In the genomic region with DNA sequence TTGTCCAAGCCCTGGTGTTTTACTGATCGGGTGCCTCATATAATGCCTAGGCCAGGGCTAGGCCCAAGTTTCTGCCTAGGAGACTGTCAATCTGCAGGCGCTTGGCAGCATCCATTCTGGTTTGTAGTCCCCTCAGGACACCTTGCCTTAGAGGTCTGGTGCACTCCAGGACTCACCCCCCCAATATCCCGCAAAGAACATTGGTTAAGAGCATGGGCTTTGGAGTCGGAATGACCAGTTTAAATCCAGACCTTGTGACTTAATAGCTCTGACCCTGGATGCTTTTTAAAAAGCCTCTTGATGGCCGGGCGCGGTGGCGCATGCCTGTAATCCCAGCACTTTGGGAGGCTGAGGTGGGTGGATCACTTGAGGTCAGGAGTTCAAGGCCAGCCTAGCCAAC, we compare ENCODE assay signal across 32 cellular contexts. TPM values are rescaled to one million over a fixed set of nuclear protein-coding genes. Genes with fewer than 3 reads are reported as not detected.
"Had no signal": no experiment of that assay in that cellular context is flagged by ENCODE, and none has a peak within 500 bp of the region (broad histone marks: within the 10 kb centered on the region; RNA-seq: fewer than 3 reads in every experiment).

No MANE protein-coding gene starts in this region.

- H3K36me3 Mint-ChIP-seq: natural killer cell; stimulated activated naive B cell treated with anti-CD40 and anti-IgM and Interleukin-4, amounts not matched to agents 10 μg/mL and 1 μg/mL and 100 μg/mL, for 72 hours had no signal

- H3K36me3 ChIP-seq: gastrocnemius medialis, lower lobe of right lung, neural progenitor cell, stomach, thyroid gland, WERI-Rb-1 had no signal

- H3K27me3 Mint-ChIP-seq: activated CD8-positive, alpha-beta T cell treated with anti-CD3 and anti-CD28 coated beads for 36 hours had no signal

- H2AFZ ChIP-seq: neural progenitor cell, parathyroid adenoma had no signal

- H3K4me1 ChIP-seq: psoas muscle, thyroid gland had no signal

- H3K4me3 Mint-ChIP-seq: activated CD4-positive, alpha-beta T cell treated with anti-CD3 and anti-CD28 coated beads, Interleukin-2, amount 10 ng/mL, durations not matched to agents 24 days and 14 days; activated CD8-positive, alpha-beta T cell treated with anti-CD3 and anti-CD28 coated beads for 36 hours; activated T-helper 1 cell treated with anti-CD3 and anti-CD28 coated beads, Interleukin-12 subunit alpha, Interleukin-12 subunit beta, Interleukin-2, Interleukin-4 antibody, amounts not matched to agents 30 ng/mL and 10 ng/mL and 1 ng/mL, durations not matched to agents 14 hours and 24 hours and 36 hours; effector memory CD8-positive, alpha-beta T cell; natural killer cell; neural progenitor cell; stimulated activated naive B cell treated with anti-CD40 and anti-IgM and Interleukin-4, amounts not matched to agents 10 μg/mL and 1 μg/mL and 100 μg/mL, for 72 hours; T-helper 1 cell treated with Interleukin-12 subunit alpha and Interleukin-12 subunit beta and Interleukin-4 antibody, amounts not matched to agents 30 μg/mL and 1 μg/mL, for 36 hours had no signal

- H3K4me2 ChIP-seq: neural progenitor cell, smooth muscle cell had no signal

- H3K4me3 ChIP-seq: coronary artery, gastrocnemius medialis, lower lobe of right lung, neural progenitor cell, psoas muscle, smooth muscle cell, stomach, thyroid gland had no signal

- ATAC-seq: activated CD8-positive, alpha-beta T cell treated with anti-CD3 and anti-CD28 coated beads for 36 hours; effector memory CD8-positive, alpha-beta T cell; gastrocnemius medialis; lower lobe of right lung; natural killer cell; psoas muscle; stimulated activated naive B cell treated with anti-CD40 and anti-IgM and Interleukin-4, amounts not matched to agents 10 μg/mL and 1 μg/mL and 100 μg/mL, for 72 hours had no signal

- H3K9ac ChIP-seq: neural progenitor cell, parathyroid adenoma had no signal

- H3K9me3 Mint-ChIP-seq: activated CD4-positive, alpha-beta T cell treated with anti-CD3 and anti-CD28 coated beads, Interleukin-2, amount 10 ng/mL, durations not matched to agents 24 days and 14 days; activated CD8-positive, alpha-beta T cell treated with anti-CD3 and anti-CD28 coated beads for 36 hours; activated T-helper 1 cell treated with anti-CD3 and anti-CD28 coated beads, Interleukin-12 subunit alpha, Interleukin-12 subunit beta, Interleukin-2, Interleukin-4 antibody, amounts not matched to agents 30 ng/mL and 10 ng/mL and 1 ng/mL, durations not matched to agents 14 hours and 24 hours and 36 hours; effector memory CD8-positive, alpha-beta T cell; natural killer cell; neural progenitor cell; T-helper 1 cell treated with Interleukin-12 subunit alpha and Interleukin-12 subunit beta and Interleukin-4 antibody, amounts not matched to agents 30 μg/mL and 1 μg/mL, for 36 hours had no signal

- H3K27me3 ChIP-seq: gastrocnemius medialis, neural progenitor cell, stomach, thyroid gland had no signal

- H3K27ac Mint-ChIP-seq: activated CD4-positive, alpha-beta T cell treated with anti-CD3 and anti-CD28 coated beads, Interleukin-2, amount 10 ng/mL, durations not matched to agents 24 days and 14 days; activated CD8-positive, alpha-beta T cell treated with anti-CD3 and anti-CD28 coated beads for 36 hours; activated T-helper 1 cell treated with anti-CD3 and anti-CD28 coated beads, Interleukin-12 subunit alpha, Interleukin-12 subunit beta, Interleukin-2, Interleukin-4 antibody, amounts not matched to agents 30 ng/mL and 10 ng/mL and 1 ng/mL, durations not matched to agents 14 hours and 24 hours and 36 hours; effector memory CD8-positive, alpha-beta T cell; natural killer cell; neural progenitor cell; stimulated activated naive B cell treated with anti-CD40 and anti-IgM and Interleukin-4, amounts not matched to agents 10 μg/mL and 1 μg/mL and 100 μg/mL, for 72 hours; T-helper 1 cell treated with Interleukin-12 subunit alpha and Interleukin-12 subunit beta and Interleukin-4 antibody, amounts not matched to agents 30 μg/mL and 1 μg/mL, for 36 hours had no signal

- H3K79me2 ChIP-seq: parathyroid adenoma had no signal

- H3K4me1 Mint-ChIP-seq: activated CD4-positive, alpha-beta T cell treated with anti-CD3 and anti-CD28 coated beads, Interleukin-2, amount 10 ng/mL, durations not matched to agents 24 days and 14 days; natural killer cell had no signal

- FAIRE-seq: keratinocyte had no signal

- H3K27ac ChIP-seq: coronary artery, gastrocnemius medialis, lower lobe of right lung, neural progenitor cell, parathyroid adenoma, psoas muscle, stomach, thyroid gland, WERI-Rb-1 had no signal

- H3K9me3 ChIP-seq: gastrocnemius medialis, lower lobe of right lung, psoas muscle, stomach, thyroid gland had no signal

- DNase-seq: activated CD4-positive, alpha-beta T cell treated with anti-CD3 and anti-CD28 coated beads, Interleukin-2, amount 10 ng/mL, durations not matched to agents 24 days and 14 days; activated CD4-positive, CD25-positive, alpha-beta regulatory T cell treated with anti-CD3 and anti-CD28 coated beads, Interleukin-2, amount 50 U/mL, for 72 hours; activated CD8-positive, alpha-beta T cell treated with anti-CD3 and anti-CD28 coated beads for 36 hours; activated gamma-delta T cell; activated naive CD4-positive, alpha-beta T cell treated with anti-CD3 and anti-CD28 coated beads, Interleukin-2, amount 50 U/mL, for 16 hours; activated T-cell treated with anti-CD3 and anti-CD28 coated beads, Interleukin-2, amount 50 U/mL, for 1 hour; anterior cingulate cortex; cerebellar nuclear complex; effector memory CD8-positive, alpha-beta T cell; erythroblast; gastrocnemius medialis; hippocampal formation; lower lobe of right lung; mesenchymal stem cell; occipital lobe; psoas muscle; stimulated activated CD4-positive, alpha-beta T cell treated with anti-CD3 and anti-CD28 coated beads, Interleukin-15, amount 100 ng/mL, for 24 hours; stimulated activated naive B cell treated with anti-CD40 and anti-IgM and Interleukin-4, amounts not matched to agents 10 μg/mL and 1 μg/mL and 100 μg/mL, for 72 hours; stomach; SW 1271; T1000; thyroid gland; WERI-Rb-1 had no signal

RNA-seq across cellular contexts. Expression of a gene that starts 60.0 kb away (rescaled TPM):
- total RNA-seq: activated CD4-positive, alpha-beta T cell treated with anti-CD3 and anti-CD28 coated beads, Interleukin-2, amount 10 ng/mL, durations not matched to agents 24 days and 14 days; activated CD8-positive, alpha-beta T cell treated with anti-CD3 and anti-CD28 coated beads for 36 hours; mononuclear cell; natural killer cell had no signal
- polyA plus RNA-seq: keratinocyte had no signal
